In the genomic region with DNA sequence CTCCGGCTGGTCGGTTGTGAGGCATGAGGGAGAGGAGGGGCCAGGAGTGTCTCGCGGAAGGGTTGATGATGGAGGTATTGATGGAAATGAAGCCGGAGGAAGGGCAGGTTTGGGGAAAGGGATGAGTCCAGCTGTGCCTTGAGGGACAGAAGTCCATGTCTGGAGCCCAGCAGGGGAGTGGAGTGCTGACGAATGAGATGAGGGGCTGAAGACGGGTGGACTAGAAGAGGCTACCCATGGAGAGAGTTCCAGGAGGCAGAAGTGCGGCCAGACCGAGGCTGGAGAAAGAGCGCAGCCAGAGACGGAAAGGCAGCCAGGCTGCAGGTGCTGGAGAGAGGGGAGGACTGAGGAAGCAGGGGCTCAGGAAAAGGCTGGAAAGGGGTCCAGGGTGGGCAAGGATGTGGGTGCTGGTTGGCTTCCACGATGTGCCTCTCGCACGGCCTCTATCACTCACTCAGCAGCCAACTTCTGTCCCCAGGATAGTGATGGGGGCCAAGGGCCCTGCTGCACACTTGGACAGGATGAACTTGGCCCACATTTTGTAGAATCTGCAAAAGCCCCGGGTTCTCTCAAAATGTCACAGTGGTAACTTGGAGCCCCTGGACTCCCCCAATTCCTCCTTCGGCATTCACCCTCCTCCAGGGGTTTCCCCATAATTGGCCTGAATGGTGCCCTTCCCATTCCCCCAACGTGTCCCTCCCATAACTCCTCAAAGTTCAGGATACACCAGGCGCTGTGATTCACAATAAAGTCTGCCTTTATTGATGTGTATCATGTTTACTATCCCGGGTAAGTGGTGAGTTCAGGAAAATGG, we compare ENCODE assay signal across 8 cellular contexts. TPM values are rescaled to one million over a fixed set of nuclear protein-coding genes. Genes with fewer than 3 reads are reported as not detected.
DNase-seq lines count a peak whose midpoint lies in the region; ATAC-seq, FAIRE-seq and TF ChIP-seq lines count a peak whose summit lies in the region.

No MANE protein-coding gene starts in this region.

- H3K9ac ChIP-seq in keratinocyte (ENCODE audit: control insufficient read depth, extremely low read depth, insufficient read depth, low read length) = peak overlapping the region; percentile 85

- no peaks in the 10 kb centered on the region for H3K9me3 Mint-ChIP-seq in T-helper 1 cell treated with Interleukin-12 subunit alpha and Interleukin-12 subunit beta and Interleukin-4 antibody, amounts not matched to agents 30 μg/mL and 1 μg/mL, for 36 hours
- H3K9me3 Mint-ChIP-seq in activated naive CD8-positive, alpha-beta T cell (ENCODE audit: low read depth) = no peaks in the 10 kb centered on the region

- peaks cover 37% of the 10 kb centered on the region for H3K79me2 ChIP-seq in keratinocyte (ENCODE audit: control insufficient read depth, insufficient read depth, low read length)

- TF ChIP-seq POLR2A in testis (IDR thresholded peaks at IDR 0.05) (no peak), GM12892 (IDR thresholded peaks at IDR 0.05; ENCODE audit: low read depth, low read length) (no peak)

- FAIRE-seq in keratinocyte (lab: Jason Lieb, UNC) = no peak
- FAIRE-seq in GM12892 (lab: Jason Lieb, UNC) = no peak

- peak overlapping the region; percentile 85 for H3K27ac ChIP-seq in keratinocyte (ENCODE audit: control insufficient read depth, insufficient read depth, low read length)
- peak overlapping the region; percentile 77 to 91 for H3K27ac ChIP-seq in testis

- H3K9me3 ChIP-seq in keratinocyte (ENCODE audit: control insufficient read depth, low read depth, low read length) (no peaks in the 10 kb centered on the region), testis (no peaks in the 10 kb centered on the region)

- H3K4me3 Mint-ChIP-seq in T-helper 1 cell treated with Interleukin-12 subunit alpha and Interleukin-12 subunit beta and Interleukin-4 antibody, amounts not matched to agents 30 μg/mL and 1 μg/mL, for 36 hours = peak overlapping the region; percentile 92
- H3K4me3 Mint-ChIP-seq in activated naive CD8-positive, alpha-beta T cell = peak overlapping the region; percentile 93

- no peak for ATAC-seq in HG03039 (IDR thresholded peaks at IDR 0.05; ENCODE audit: unreplicated experiment)

- intact Hi-C loops in testis (cut with DNase I; ENCODE audit: low total_unique reads) = no loop called here

- 26 to 34% methylated on average over 17 to 19 of the region's 19 CpGs for WGBS in testis, 2 donors

- DNase-seq in T-helper 1 cell (no peak), keratinocyte (ENCODE audit: low read depth, low spot score) (no peak), testis (no peak), NCI-H2196 (lab: John Stamatoyannopoulos, UW; ENCODE audit: unreplicated experiment) (no peak), GM12892 (ENCODE audit: insufficient read length) (no peak)

- H3K27me3 Mint-ChIP-seq in T-helper 1 cell treated with Interleukin-12 subunit alpha and Interleukin-12 subunit beta and Interleukin-4 antibody, amounts not matched to agents 30 μg/mL and 1 μg/mL, for 36 hours (ENCODE audit: low read depth) = no peaks in the 10 kb centered on the region
- no peaks in the 10 kb centered on the region for H3K27me3 Mint-ChIP-seq in activated naive CD8-positive, alpha-beta T cell

- dilution Hi-C loops in keratinocyte (cut with MboI; ENCODE audit: extremely low pct_ligation_motif_present, low sequenced_read_pairs) = no loop called here

- peaks cover 4 to 31% of the 10 kb centered on the region in 2 experiments for H3K36me3 ChIP-seq in keratinocyte (ENCODE audit: control insufficient read depth in 2 of 2, extremely low read depth in 1 of 2, insufficient read depth in 2 of 2, low read length in 2 of 2)
- H3K36me3 ChIP-seq in testis (ENCODE audit: low read depth, missing control alignments) = no peaks in the 10 kb centered on the region

- H3K27me3 ChIP-seq in keratinocyte (ENCODE audit: control insufficient read depth, extremely low read depth, insufficient read depth, low read length) = no peaks in the 10 kb centered on the region
- H3K27me3 ChIP-seq in testis = no peaks in the 10 kb centered on the region

- H3K4me1 ChIP-seq in keratinocyte (ENCODE audit: control insufficient read depth, extremely low read depth, insufficient read depth, low read length) = peaks cover 23% of the 10 kb centered on the region
- H3K4me1 ChIP-seq in testis = peaks cover 7% of the 10 kb centered on the region

- H3K4me1 Mint-ChIP-seq in T-helper 1 cell treated with Interleukin-12 subunit alpha and Interleukin-12 subunit beta and Interleukin-4 antibody, amounts not matched to agents 30 μg/mL and 1 μg/mL, for 36 hours (ENCODE audit: low read depth) = peaks cover 22% of the 10 kb centered on the region
- H3K4me1 Mint-ChIP-seq in activated naive CD8-positive, alpha-beta T cell (ENCODE audit: low read depth) = peaks cover 29% of the 10 kb centered on the region

- no peaks in the 10 kb centered on the region for H3K9me1 ChIP-seq in keratinocyte (ENCODE audit: control insufficient read depth, extremely low read depth, insufficient read depth, low read length)

- peak overlapping the region; percentile 92 for H3K4me2 ChIP-seq in keratinocyte (ENCODE audit: control insufficient read depth, extremely low read depth, insufficient read depth, low read depth, low read length)

- H3K4me3 ChIP-seq in keratinocyte (ENCODE audit: control insufficient read depth in 2 of 3, extremely low read depth in 1 of 3, insufficient read depth in 2 of 3, low read depth in 1 of 3, low read length in 3 of 3) (peak overlapping the region; percentile 76 to 85 (median 80)), testis (peak overlapping the region; percentile 87 to 95)

- TF ChIP-seq CTCF in keratinocyte (optimal IDR thresholded peaks at IDR 0.05 in 1 of 3, IDR thresholded peaks at IDR 0.05 in 1 of 3, conservative IDR thresholded peaks at IDR 0.05 in 1 of 3; ENCODE audit: extremely low read depth in 1 of 3, insufficient read depth in 2 of 3, low read length in 3 of 3) (no peak), testis (IDR thresholded peaks at IDR 0.05) (no peak)

- peak overlapping the region; percentile 89 for H3K27ac Mint-ChIP-seq in T-helper 1 cell treated with Interleukin-12 subunit alpha and Interleukin-12 subunit beta and Interleukin-4 antibody, amounts not matched to agents 30 μg/mL and 1 μg/mL, for 36 hours
- peak overlapping the region; percentile 96 for H3K27ac Mint-ChIP-seq in activated naive CD8-positive, alpha-beta T cell

- H3K36me3 Mint-ChIP-seq in T-helper 1 cell treated with Interleukin-12 subunit alpha and Interleukin-12 subunit beta and Interleukin-4 antibody, amounts not matched to agents 30 μg/mL and 1 μg/mL, for 36 hours (ENCODE audit: low read depth) = peaks cover 10% of the 10 kb centered on the region
- H3K36me3 Mint-ChIP-seq in activated naive CD8-positive, alpha-beta T cell = peaks cover 7% of the 10 kb centered on the region

- H4K20me1 ChIP-seq in keratinocyte (ENCODE audit: control insufficient read depth, extremely low read depth, insufficient read depth, low read length) = no peaks in the 10 kb centered on the region

- peak overlapping the region; percentile 92 for H2AFZ ChIP-seq in keratinocyte (ENCODE audit: control insufficient read depth, low read length)

RNA-seq across cellular contexts. Expression of a gene that starts 0.6 kb away (rescaled TPM):
- 206 to 285 TPM (median 283 TPM) in 3 replicates for polyA plus RNA-seq in keratinocyte
- 56.4 TPM for polyA plus RNA-seq in keratinocyte (2011; ENCODE audit: low read depth)
- polyA plus RNA-seq in keratinocyte (2011; cell fraction: cytosol; rRNA removed) = 195 and 208 TPM in 2 replicates
- polyA plus RNA-seq in keratinocyte (2011; cell fraction: nucleus; rRNA removed) = 221 and 270 TPM in 2 replicates
- polyA plus RNA-seq in keratinocyte (2012; ENCODE audit: low replicate concordance) = 232 and 273 TPM in 2 replicates
- polyA minus RNA-seq in keratinocyte = 189 to 430 TPM (median 235 TPM) in 3 replicates
- polyA minus RNA-seq in keratinocyte (2011; cell fraction: cytosol; rRNA and poly(A)+ RNA removed) = 195 TPM
- polyA minus RNA-seq in keratinocyte (2011; cell fraction: nucleus; rRNA and poly(A)+ RNA removed) = 48.1 and 50.7 TPM in 2 replicates
- 10 to 100 TPM; 84.3 to 90.6 TPM for total RNA-seq in testis
- polyA plus RNA-seq in testis (ENCODE audit: insufficient read depth, low read depth, low replicate concordance) = 142 TPM
- 102 TPM for polyA plus RNA-seq in GM12892 (2012; ENCODE audit: missing spikeins)

RNA-seq across cellular contexts. Expression of a gene that starts 7.0 kb away (rescaled TPM):
- polyA plus RNA-seq in keratinocyte (12.4 to 23.0 TPM (median 12.6 TPM) in 3 replicates), testis (ENCODE audit: insufficient read depth, low read depth, low replicate concordance) (0.96 TPM)
- polyA plus RNA-seq in keratinocyte (2011; ENCODE audit: low read depth) = 13.8 TPM
- polyA plus RNA-seq in keratinocyte (2011; cell fraction: cytosol; rRNA removed) = 16.3 and 27.7 TPM in 2 replicates
- 27.1 and 29.7 TPM in 2 replicates for polyA plus RNA-seq in keratinocyte (2011; cell fraction: nucleus; rRNA removed)
- polyA plus RNA-seq in keratinocyte (2012; ENCODE audit: low replicate concordance) = 18.4 and 33.5 TPM in 2 replicates
- 12.4 to 19.8 TPM (median 19.5 TPM) in 3 replicates for polyA minus RNA-seq in keratinocyte
- polyA minus RNA-seq in keratinocyte (2011; cell fraction: cytosol; rRNA and poly(A)+ RNA removed) = 31.1 TPM
- polyA minus RNA-seq in keratinocyte (2011; cell fraction: nucleus; rRNA and poly(A)+ RNA removed) = 17.6 and 20.9 TPM in 2 replicates
- total RNA-seq in testis = under 1 TPM; 0.39 to 0.43 TPM
- not detected for polyA plus RNA-seq in GM12892 (2012; ENCODE audit: missing spikeins)

RNA-seq across cellular contexts. Expression of a gene that starts 7.3 kb away (rescaled TPM):
- polyA plus RNA-seq in keratinocyte = 19.5 to 31.9 TPM (median 24.7 TPM) in 3 replicates
- 19.8 TPM for polyA plus RNA-seq in keratinocyte (2011; ENCODE audit: low read depth)
- 24.9 and 48.3 TPM in 2 replicates for polyA plus RNA-seq in keratinocyte (2011; cell fraction: cytosol; rRNA removed)
- polyA plus RNA-seq in keratinocyte (2011; cell fraction: nucleus; rRNA removed) = 19.7 and 29.9 TPM in 2 replicates
- polyA plus RNA-seq in keratinocyte (2012; ENCODE audit: low replicate concordance) = 38.8 and 70.6 TPM in 2 replicates
- 14.7 to 45.1 TPM (median 22.5 TPM) in 3 replicates for polyA minus RNA-seq in keratinocyte
- 108 TPM for polyA minus RNA-seq in keratinocyte (2011; cell fraction: cytosol; rRNA and poly(A)+ RNA removed)
- 11.2 and 14.0 TPM in 2 replicates for polyA minus RNA-seq in keratinocyte (2011; cell fraction: nucleus; rRNA and poly(A)+ RNA removed)
- total RNA-seq in testis = 10 to 100 TPM; 16.4 to 35.1 TPM
- 45.9 TPM for polyA plus RNA-seq in testis (ENCODE audit: insufficient read depth, low read depth, low replicate concordance)
- polyA plus RNA-seq in GM12892 (2012; ENCODE audit: missing spikeins) = 23.9 TPM

RNA-seq across cellular contexts. Expression of a gene that starts 58.7 kb away (rescaled TPM):
- polyA plus RNA-seq in keratinocyte = 0.01 TPM in 2 of 3 replicates, not detected in the other
- polyA plus RNA-seq in keratinocyte (2011; ENCODE audit: low read depth) = not detected
- polyA plus RNA-seq in keratinocyte (2011; cell fraction: cytosol; rRNA removed) = 0.04 TPM in 1 of 2 replicates, not detected in the other
- polyA plus RNA-seq in keratinocyte (2011; cell fraction: nucleus; rRNA removed) = 0.04 TPM in 1 of 2 replicates, not detected in the other
- polyA plus RNA-seq in keratinocyte (2012; ENCODE audit: low replicate concordance) = 0.13 and 0.35 TPM in 2 replicates
- polyA minus RNA-seq in keratinocyte = 0.10 TPM in 1 of 3 replicates, not detected in the others
- polyA minus RNA-seq in keratinocyte (2011; cell fraction: cytosol; rRNA and poly(A)+ RNA removed) = not detected
- polyA minus RNA-seq in keratinocyte (2011; cell fraction: nucleus; rRNA and poly(A)+ RNA removed) = not detected in 2 replicates
- total RNA-seq in testis = 1 to 10 TPM; 1.1 TPM
- 2.2 TPM for polyA plus RNA-seq in testis (ENCODE audit: insufficient read depth, low read depth, low replicate concordance)
- polyA plus RNA-seq in GM12892 (2012; ENCODE audit: missing spikeins) = 0.19 TPM
